In genomic region chr21:26964379-26964778, GRCh38 we compare ENCODE assay signal across 10 cellular contexts. TPM values are rescaled to one million over a fixed set of nuclear protein-coding genes. Genes with fewer than 3 reads are reported as not detected.
A peak's percentile ranks its signal among the peaks of the same experiment; 100 is the strongest.
DNase-seq lines count a peak whose midpoint lies in the region; ATAC-seq and TF ChIP-seq lines count a peak whose summit lies in the region.
"Had no signal": no experiment of that assay in that cellular context is flagged by ENCODE, and none has a peak within 500 bp of the region (broad histone marks: within the 10 kb centered on the region; RNA-seq: fewer than 3 reads in every experiment).

No MANE protein-coding gene starts in this region.

- DNase-seq in BJ (ENCODE audit: low read depth) (no peak), cerebellum (ENCODE audit: low spot score) (peak; percentile 55), kidney tubule cell (ENCODE audit: low spot score) (peak; percentile 75), sciatic nerve (ENCODE audit: low spot score) (peak; percentile 68), COLO829 (ENCODE audit: low spot score) (no peak)
- no peak for DNase-seq in stimulated activated CD4-positive, alpha-beta T cell treated with anti-CD3 and anti-CD28 coated beads, Interleukin-2, amount 100 ng/mL, for 48 hours
- DNase-seq: cerebellar nuclear complex; stimulated activated CD4-positive, alpha-beta T cell treated with anti-CD3 and anti-CD28 coated beads, Interleukin-4, amount 100 ng/mL, for 1 hour had no signal

- intact Hi-C loops in sciatic nerve (cut with DNase I) = no loop called here

- CTCF ChIA-PET in BJ (lab: Yijun Ruan, JAX) = interaction anchor here (0.7 kb wide), 1 partner anchor 81 kb away, joined by 3 read pairs; no protein-coding TSS in a partner anchor

- POLR2A ChIA-PET in BJ (lab: Charles Lee) = interaction anchor here (0.6 kb wide), 1 partner anchor 731 kb away, joined by 3 read pairs; no protein-coding TSS in a partner anchor

- H3K4me3 ChIP-seq in BJ (ENCODE audit: low read depth, low read length) = peak overlapping the region; percentile 51

- TF ChIP-seq CTCF in BJ (IDR thresholded peaks at IDR 0.05; ENCODE audit: insufficient read depth, low read depth, low read length) = no peak

- H3K27me3 ChIP-seq in BJ (ENCODE audit: control insufficient read depth, insufficient read depth, low read length) = no peaks in the 10 kb centered on the region

- no peaks in the 10 kb centered on the region for H3K36me3 ChIP-seq in BJ (ENCODE audit: control insufficient read depth, insufficient read depth, low read length)

- ATAC-seq in sciatic nerve (peak; percentile 67), GM21786 (IDR thresholded peaks at IDR 0.05; ENCODE audit: unreplicated experiment) (no peak), HG03175 (IDR thresholded peaks at IDR 0.05; ENCODE audit: unreplicated experiment) (no peak)

RNA-seq across cellular contexts. Expression of gene ADAMTS5, which starts 2.5 kb away (rescaled TPM):
- 4.2 and 5.4 TPM in 2 replicates for polyA plus RNA-seq in BJ (2011; rRNA removed)
- 7.3 and 7.9 TPM in 2 replicates for polyA minus RNA-seq in BJ (2011; rRNA and poly(A)+ RNA removed)
- total RNA-seq in cerebellum (5.8 TPM), sciatic nerve (10.0 TPM)

Comparison
In these comparisons a context has a peak if more than half of its experiments do, and no peak if none do; other contexts are left out.
1. DNase-seq: peak in cerebellum (single experiment), kidney tubule cell (single experiment) and sciatic nerve (single experiment); none in BJ (single experiment), COLO829 (single experiment) and stimulated activated CD4-positive, alpha-beta T cell treated with anti-CD3 and anti-CD28 coated beads, Interleukin-2, amount 100 ng/mL, for 48 hours (0 of 2).